In genomic region chr2:74507145-74507925, GRCh38 we compare ENCODE assay signal across 8 cellular contexts. TPM values are rescaled to one million over a fixed set of nuclear protein-coding genes. Genes with fewer than 3 reads are reported as not detected.
DNase-seq lines count a peak whose midpoint lies in the region; TF ChIP-seq lines count a peak whose summit lies in the region.

Gene PCGF1 (minus strand): TSS chr2:74507695. CDS start chr2:74507668, 27 bp downstream.

- peak; percentile 54 for TF ChIP-seq POLR2A in NB4 (IDR thresholded peaks at IDR 0.05; ENCODE audit: extremely low read depth, insufficient read length)

- TF ChIP-seq CTCF in HFFc6 (IDR thresholded peaks at IDR 0.05) (peak; percentile 70), NB4 (IDR thresholded peaks at IDR 0.05; ENCODE audit: low read depth, low read length) (peak; percentile 70)

- peak within 1 kb of the TSS; percentile 99 for H3K9ac ChIP-seq in SK-N-MC (ENCODE audit: insufficient read length)

- H3K4me1 Mint-ChIP-seq in HFFc6 (ENCODE audit: low read depth): peaks cover 69% of the 10 kb centered on the region
- H3K4me1 Mint-ChIP-seq in activated naive CD4-positive, alpha-beta T cell treated with anti-CD3 and anti-CD28 coated beads, Interleukin-2, amount 10 ng/mL, durations not matched to agents 7 days and 5 days: peaks cover 65% of the 10 kb centered on the region

- H3K27ac ChIP-seq in SK-N-MC (peak within 1 kb of the TSS; percentile 99), temporal lobe (ENCODE audit: low read depth, low read length) (peak within 1 kb of the TSS; percentile 96)

- CTCF ChIA-PET in activated naive CD4-positive, alpha-beta T cell treated with anti-CD3 and anti-CD28 coated beads, Interleukin-2, amount 10 ng/mL, durations not matched to agents 7 days and 5 days (lab: Charles Lee): interaction anchor here (1.4 to 1.7 kb wide), 2 partner anchors 14 to 24 kb away, joined by 3 to 4 read pairs; partner anchors contain the start of genes CCDC142 and TTC31

- H3K9me3 Mint-ChIP-seq in HFFc6: no peaks in the 10 kb centered on the region
- H3K9me3 Mint-ChIP-seq in activated naive CD4-positive, alpha-beta T cell treated with anti-CD3 and anti-CD28 coated beads, Interleukin-2, amount 10 ng/mL, durations not matched to agents 7 days and 5 days: no peaks in the 10 kb centered on the region

- peaks cover 22% of the 10 kb centered on the region for H3K36me3 Mint-ChIP-seq in HFFc6 (ENCODE audit: low read depth)
- H3K36me3 Mint-ChIP-seq in activated naive CD4-positive, alpha-beta T cell treated with anti-CD3 and anti-CD28 coated beads, Interleukin-2, amount 10 ng/mL, durations not matched to agents 7 days and 5 days: peaks cover 38% of the 10 kb centered on the region

- peak within 1 kb of the TSS; percentile 100 for H3K27ac Mint-ChIP-seq in HFFc6
- H3K27ac Mint-ChIP-seq in activated naive CD4-positive, alpha-beta T cell treated with anti-CD3 and anti-CD28 coated beads, Interleukin-2, amount 10 ng/mL, durations not matched to agents 7 days and 5 days: peak within 1 kb of the TSS; percentile 99

- H3K9me3 ChIP-seq in SK-N-MC (ENCODE audit: low read depth, low read length): no peaks in the 10 kb centered on the region

- peaks cover 15% of the 10 kb centered on the region for H3K27me3 Mint-ChIP-seq in HFFc6 (ENCODE audit: insufficient read depth)
- H3K27me3 Mint-ChIP-seq in activated naive CD4-positive, alpha-beta T cell treated with anti-CD3 and anti-CD28 coated beads, Interleukin-2, amount 10 ng/mL, durations not matched to agents 7 days and 5 days: peaks cover 77% of the 10 kb centered on the region

- H3K4me3 Mint-ChIP-seq in HFFc6: peak within 1 kb of the TSS; percentile 98
- peak within 1 kb of the TSS; percentile 95 for H3K4me3 Mint-ChIP-seq in activated naive CD4-positive, alpha-beta T cell treated with anti-CD3 and anti-CD28 coated beads, Interleukin-2, amount 10 ng/mL, durations not matched to agents 7 days and 5 days

- DNase-seq in HFFc6: peak; percentile 95
- peak; percentile 98 for DNase-seq in NB4 (ENCODE audit: low read depth)
- peak; percentile 92 for DNase-seq in SK-N-MC (ENCODE audit: low read depth, low spot score)
- DNase-seq in activated naive CD4-positive, alpha-beta T cell treated with anti-CD3 and anti-CD28 coated beads, Interleukin-2, amount 10 ng/mL, durations not matched to agents 7 days and 5 days: peak; percentile 99
- DNase-seq in germinal center (ENCODE audit: low spot score): peak; percentile 96
- DNase-seq in nucleus accumbens (lab: John Stamatoyannopoulos, UW): peak; percentile 68 to 99 (median 95)

- peaks cover 17% of the 10 kb centered on the region for H3K36me3 ChIP-seq in SK-N-MC (ENCODE audit: insufficient read depth, low read length)

- H3K4me3 ChIP-seq in GM08714 (ENCODE audit: low read length) (peak within 1 kb of the TSS; percentile 65), NB4 (ENCODE audit: low read depth, low read length) (peak within 1 kb of the TSS; percentile 70), SK-N-MC (peak within 1 kb of the TSS; percentile 97)

RNA-seq across cellular contexts. Expression of gene PCGF1, which starts in this region (rescaled TPM):
- total RNA-seq in HFFc6 (2021; fragmentation: NEBNext Ultra II Directional; extraction: Animal tissue kit (Norgen Biotek cat#: 25700)): 10 to 100 TPM; 26.0 to 33.8 (median 29.3) TPM
- total RNA-seq in temporal lobe: 4.9 TPM

Comparison
In these comparisons a context has a peak if more than half of its experiments do, and no peak if none do; other contexts are left out.
1. Peak in every context shown above with its lines: DNase-seq, H3K4me3 ChIP-seq and H3K27ac ChIP-seq.